Comparison of ENCODE assay signal across 8 cellular contexts in the genomic region with DNA sequence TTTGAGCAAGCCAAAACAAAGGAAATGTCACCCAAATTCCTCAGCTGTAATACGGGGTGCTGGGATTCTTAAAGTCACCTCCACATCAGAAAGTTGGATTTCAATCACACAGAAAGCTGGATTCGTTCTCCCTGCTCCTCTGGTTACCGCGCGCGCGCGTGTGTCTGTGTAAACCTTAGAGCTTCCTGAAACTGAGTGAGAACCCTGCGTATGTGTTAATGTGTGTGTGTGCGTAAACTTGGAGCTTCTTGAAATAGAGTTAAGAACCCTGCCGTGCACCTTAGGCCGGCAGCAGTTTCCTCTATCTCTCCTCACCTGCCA. TPM values are rescaled to one million over a fixed set of nuclear protein-coding genes. Genes with fewer than 3 reads are reported as not detected.
DNase-seq lines count a peak whose midpoint lies in the region; TF ChIP-seq lines count a peak whose summit lies in the region.

No MANE protein-coding gene starts in this region.

- H3K36me3 ChIP-seq in Loucy (ENCODE audit: insufficient read depth, low read length) (no peaks in the 10 kb centered on the region), adrenal gland (replicated peaks in 1 of 2) (no peaks in the 10 kb centered on the region), spleen (peaks cover 0 to 16% (median 8%) of the 10 kb centered on the region in 6 donors)

- H3K4me2 ChIP-seq in Loucy (ENCODE audit: low read depth, low read length, poor library complexity, severe bottlenecking) = peak overlapping the region; percentile 76

- H3K4me1 ChIP-seq in Loucy (ENCODE audit: insufficient read depth, low read length, poor library complexity, severe bottlenecking) (peaks cover 11% of the 10 kb centered on the region), adrenal gland (replicated peaks in 1 of 2) (peaks cover 0 to 16% of the 10 kb centered on the region in 2 donors), spleen (peaks cover 0 to 34% (median 16%) of the 10 kb centered on the region in 6 donors)

- no peaks in the 10 kb centered on the region for H3K79me2 ChIP-seq in Loucy (ENCODE audit: insufficient read depth, low read length)

- no peaks in the 10 kb centered on the region for H3K9me2 ChIP-seq in Loucy (replicated peaks; ENCODE audit: low read depth, low read length)

- H3K27ac ChIP-seq in adrenal gland (peak overlapping the region in 1 of 5 donors; percentile 26), spleen (peak overlapping the region in 7 of 8 donors; percentile 5 to 74 (median 60))

- H3K9me3 ChIP-seq in Loucy (ENCODE audit: insufficient read depth, low read depth, low read length) = no peaks in the 10 kb centered on the region
- no peaks in the 10 kb centered on the region for H3K9me3 ChIP-seq in adrenal gland (replicated peaks in 1 of 3)
- H3K9me3 ChIP-seq in iPS-18c (ENCODE audit: control insufficient read depth, insufficient read depth, low read length) = no peaks in the 10 kb centered on the region
- no peaks in the 10 kb centered on the region for H3K9me3 ChIP-seq in spleen

- TF ChIP-seq POLR2A in adrenal gland (IDR thresholded peaks at IDR 0.05) = no peak
- no peak for TF ChIP-seq POLR2A in spleen (IDR thresholded peaks at IDR 0.05)

- H3K9ac ChIP-seq in Loucy (ENCODE audit: low read depth, low read length, poor library complexity, severe bottlenecking) = peak overlapping the region; percentile 55

- H3F3A ChIP-seq in Loucy (ENCODE audit: low read depth) = no peaks in the 10 kb centered on the region

- H3K4me3 ChIP-seq in Loucy (ENCODE audit: low read length, poor library complexity, severe bottlenecking) = peak overlapping the region; percentile 83
- H3K4me3 ChIP-seq in adrenal gland = peak overlapping the region; percentile 71 to 98 (median 80)
- H3K4me3 ChIP-seq in iPS-18c (ENCODE audit: insufficient read depth, low read depth, low read length) = peak overlapping the region; percentile 88
- H3K4me3 ChIP-seq in spleen = peak overlapping the region; percentile 87 to 99 (median 96)

- 0 to 1% (median 1%) methylated on average over 11 to 12 of the region's 12 CpGs for WGBS in adrenal gland, 4 donors
- WGBS in spleen, 5 donors = 0 to 1% (median 1%) methylated on average over 12 of the region's 12 CpGs

- no peaks in the 10 kb centered on the region for H4K20me1 ChIP-seq in Loucy (ENCODE audit: insufficient read depth, low read length, poor library complexity, severe bottlenecking)

- intact Hi-C loops in adrenal gland (cut with DNase I) (no loop called here), spleen (cut with DNase I; ENCODE audit: low total_unique reads) (no loop called here)

- peak overlapping the region; percentile 72 for H2AFZ ChIP-seq in Loucy (ENCODE audit: low read length)

- DNase-seq in activated gamma-delta T cell (lab: John Stamatoyannopoulos, UW) (peak; percentile 23), activated gamma-delta T cell treated with Interleukin-2 at 50 U/mL for 16 hours (no peak), adrenal gland (peak in 3 of 7 donors; percentile 6 to 52 (median 24)), spleen (no peak), NCI-H1105 treated with DMSO at 0.1 percent for 48 hours (lab: John Stamatoyannopoulos, UW) (no peak)
- no peak for DNase-seq in activated CD8-positive, alpha-beta memory T cell treated with anti-CD3 and anti-CD28 coated beads for 24 hours

- TF ChIP-seq CTCF in Loucy (conservative IDR thresholded peaks at IDR 0.05; ENCODE audit: low read length) (no peak), adrenal gland (IDR thresholded peaks at IDR 0.05) (no peak), spleen (IDR thresholded peaks at IDR 0.05 in 8 of 11, conservative IDR thresholded peaks at IDR 0.05 in 3 of 11) (no peak)

- H3K27me3 ChIP-seq in Loucy (ENCODE audit: insufficient read depth, low read length, poor library complexity, severe bottlenecking) (no peaks in the 10 kb centered on the region), adrenal gland (no peaks in the 10 kb centered on the region), spleen (replicated peaks in 1 of 7) (no peaks in the 10 kb centered on the region)

RNA-seq across cellular contexts. Expression of a gene that starts 0.6 kb away (rescaled TPM):
- total RNA-seq in adrenal gland (10 to 100 TPM; 11.5 to 36.3 (median 20.2) TPM), spleen (10 to 100 TPM; 13.2 to 22.9 (median 18.0) TPM)
- polyA plus RNA-seq in adrenal gland (10 to 100 TPM in 1 of 3 donors, 1 to 10 TPM in 2; 3.9 to 27.7 (median 4.2) TPM), spleen (1 to 10 TPM; 6.5 to 8.4 (median 7.9) TPM)

RNA-seq across cellular contexts. Expression of a gene that starts 45.0 kb away (rescaled TPM):
- total RNA-seq in adrenal gland (under 1 TPM in 1 of 8 donors, not detected in 7; 0.57 TPM), spleen (1 to 10 TPM; 1.2 to 3.6 (median 1.7) TPM)
- polyA plus RNA-seq in adrenal gland (not detected), spleen (1 to 10 TPM; 1.1 to 1.3 (median 1.3) TPM)

RNA-seq across cellular contexts. Expression of a gene that starts 45.0 kb away (rescaled TPM):
- total RNA-seq in adrenal gland = under 1 TPM in 3 of 8 donors, not detected in 5; 0.08 to 0.52 (median 0.13) TPM
- under 1 TPM in 2 of 3 donors, not detected in 1; 0.07 to 0.30 TPM for polyA plus RNA-seq in adrenal gland
- total RNA-seq in spleen = under 1 TPM in 4 of 7 donors, not detected in 3; 0.32 to 0.49 (median 0.41) TPM
- under 1 TPM; 0.02 to 0.04 (median 0.03) TPM for polyA plus RNA-seq in spleen
